ENCODE assay signal across 22 cellular contexts in genomic region chr12:132478433-132478803, GRCh38.
"Had no signal": no experiment of that assay in that cellular context is flagged by ENCODE, and none has a peak within 500 bp of the region (broad histone marks: within the 10 kb centered on the region; RNA-seq: fewer than 3 reads in every experiment).

No MANE protein-coding gene starts in this region.

- H3K9me3 ChIP-seq: gastroesophageal sphincter, heart left ventricle, lower lobe of right lung, neutrophil, pancreas, right lobe of liver, stomach, thyroid gland had no signal

- H2AFZ ChIP-seq: hepatocyte had no signal

- H3K4me3 Mint-ChIP-seq: natural killer cell had no signal

- H3K4me2 ChIP-seq: hepatocyte had no signal

- H3K79me2 ChIP-seq: hepatocyte had no signal

- H3K4me3 ChIP-seq: esophagus muscularis mucosa, gastroesophageal sphincter, heart left ventricle, hepatocyte, lower lobe of right lung, pancreas, right lobe of liver, stomach, thyroid gland had no signal

- H3K4me1 ChIP-seq: esophagus muscularis mucosa, foreskin keratinocyte, gastroesophageal sphincter, lower lobe of right lung, pancreas, right lobe of liver, stomach, thyroid gland had no signal

- H3K27ac Mint-ChIP-seq: natural killer cell had no signal

- H3K36me3 Mint-ChIP-seq: natural killer cell had no signal

- H3K9me3 Mint-ChIP-seq: natural killer cell had no signal

- H3K27me3 ChIP-seq: pancreas, right lobe of liver, thyroid gland had no signal

- H3K27ac ChIP-seq: esophagus muscularis mucosa, foreskin keratinocyte, gastroesophageal sphincter, heart left ventricle, hepatocyte, lower lobe of right lung, neutrophil, pancreas, right lobe of liver, stomach, thyroid gland had no signal

- H3K36me3 ChIP-seq: esophagus muscularis mucosa, gastroesophageal sphincter, heart left ventricle, lower lobe of right lung, neutrophil, pancreas, right lobe of liver, stomach, thyroid gland had no signal

- ATAC-seq: gastroesophageal sphincter, heart left ventricle, left colon, left ventricle myocardium superior, lower lobe of right lung, natural killer cell, pancreas, right lobe of liver had no signal

- DNase-seq: cerebellar nuclear complex; effector memory CD4-positive, alpha-beta T cell; foreskin keratinocyte; left colon; left ventricle myocardium superior; lower lobe of right lung; natural killer cell; retina; small intestine; stimulated activated CD4-positive, alpha-beta T cell treated with anti-CD3 and anti-CD28 coated beads, Interleukin-15, amount 100 ng/mL, for 24 hours; stimulated activated CD4-positive, alpha-beta T cell treated with anti-CD3 and anti-CD28 coated beads, Interleukin-2, amount 100 ng/mL, for 48 hours; stimulated activated naive CD4-positive, alpha-beta T cell treated with Interleukin-2 at 50 U/mL for 16 hours; stomach; thyroid gland; trophoblast cell had no signal
